12 cellular contexts compared by ENCODE assay signal in genomic region chr2:55772309-55772980, GRCh38.
A peak's percentile ranks its signal among the peaks of the same experiment; 100 is the strongest.
DNase-seq lines count a peak whose midpoint lies in the region; ATAC-seq and TF ChIP-seq lines count a peak whose summit lies in the region.
"Had no signal": no experiment of that assay in that cellular context is flagged by ENCODE, and none has a peak within 500 bp of the region (broad histone marks: within the 10 kb centered on the region; RNA-seq: fewer than 3 reads in every experiment).

No MANE protein-coding gene starts in this region.

- H3K27ac Mint-ChIP-seq in Caco-2 (ENCODE audit: unreplicated experiment) = peak overlapping the region; percentile 18
- H3K27ac Mint-ChIP-seq: CD8-positive, alpha-beta memory T cell had no signal

- DNase-seq in Caco-2 (no peak), PC-3 (no peak), foreskin melanocyte (peak; percentile 68), renal cortical epithelial cell (ENCODE audit: low read depth) (peak; percentile 37), cortex of kidney (lab: John Stamatoyannopoulos, UW) (no peak)
- DNase-seq: BE2C; CD8-positive, alpha-beta memory T cell; NCI-H1092; SIG-M5 had no signal

- peaks cover 8% of the 10 kb centered on the region for H3K9me3 Mint-ChIP-seq in Caco-2 (ENCODE audit: unreplicated experiment)
- H3K9me3 Mint-ChIP-seq: CD8-positive, alpha-beta memory T cell had no signal

- ATAC-seq in PC-3 = 0 out of 2 replicates have a peak, but pooled peaks have one; percentile 18
- ATAC-seq in HG02759 (IDR thresholded peaks at IDR 0.05; ENCODE audit: unreplicated experiment) = no peak
- ATAC-seq in GM18858 (IDR thresholded peaks at IDR 0.05; ENCODE audit: unreplicated experiment) = no peak
- ATAC-seq in HG02610 (IDR thresholded peaks at IDR 0.05; ENCODE audit: unreplicated experiment) = no peak

- no peak overlapping the region for H3K9ac ChIP-seq in PC-3 (ENCODE audit: low read length)

- H3K27me3 Mint-ChIP-seq in Caco-2 (ENCODE audit: insufficient read depth, unreplicated experiment) = no peaks in the 10 kb centered on the region

- H3K9me3 ChIP-seq in Caco-2 (no peaks in the 10 kb centered on the region), PC-3 (ENCODE audit: low read length) (no peaks in the 10 kb centered on the region)
- H3K9me3 ChIP-seq: BE2C had no signal

- H2AFZ ChIP-seq in PC-3 (ENCODE audit: low read length) = peak overlapping the region; percentile 15; the same call in 1 of the 2 replicates

- H3K27ac ChIP-seq in PC-3 (ENCODE audit: low read length) = no peak overlapping the region

- no peaks in the 10 kb centered on the region for H3F3A ChIP-seq in PC-3 (ENCODE audit: low read length, unreplicated experiment)

- intact Hi-C loops in Caco-2 (cut with micrococcal nuclease; ENCODE audit: unreplicated experiment) (no loop called here), PC-3 (cut with micrococcal nuclease) (loop anchor here (5.0 kb wide), 1 partner anchor 85 kb away; no protein-coding TSS in a partner anchor)

- BruUV-seq in Caco-2 (replicated peaks; lab: Mats Ljungman, UMichigan) (no TSS peak), PC-3 (replicated peaks; lab: Mats Ljungman, UMichigan) (no TSS peak)

- H3K36me3 ChIP-seq in Caco-2 (ENCODE audit: control insufficient read depth, insufficient read depth, low read length) (no peaks in the 10 kb centered on the region), PC-3 (ENCODE audit: low read depth, low read length) (no peaks in the 10 kb centered on the region)
- H3K36me3 ChIP-seq: BE2C had no signal

- H3K4me3 ChIP-seq in Caco-2 (ENCODE audit: low read depth, low read length) (no peak overlapping the region), PC-3 (ENCODE audit: low read length) (no peak overlapping the region)

- H3K4me3 Mint-ChIP-seq in Caco-2 (ENCODE audit: unreplicated experiment) = no peak overlapping the region
- H3K4me3 Mint-ChIP-seq: CD8-positive, alpha-beta memory T cell had no signal

- peaks cover 7% of the 10 kb centered on the region for H3K4me1 ChIP-seq in Caco-2
- peaks cover 7% of the 10 kb centered on the region for H3K4me1 ChIP-seq in PC-3 (ENCODE audit: insufficient read depth, low read length)
- H3K4me1 ChIP-seq: BE2C had no signal

- no peaks in the 10 kb centered on the region for H3K79me2 ChIP-seq in PC-3 (ENCODE audit: low read length)

- H3K27me3 ChIP-seq in Caco-2 (replicated peaks; ENCODE audit: control insufficient read depth, insufficient read depth, low read length) = no peaks in the 10 kb centered on the region
- no peaks in the 10 kb centered on the region for H3K27me3 ChIP-seq in PC-3 (ENCODE audit: low read length)
- H3K27me3 ChIP-seq: BE2C had no signal

- CTCF ChIA-PET in Caco-2 (lab: Charles Lee) = interaction anchor here (1.0 to 1.8 kb wide), 8 partner anchors 53 to 358 kb away, joined by 3 to 57 read pairs (median 4); no protein-coding TSS in a partner anchor
- CTCF ChIA-PET in PC-3 (lab: Charles Lee) = interaction anchor here (0.7 to 1.3 kb wide), 4 partner anchors 186 to 190 kb away, joined by 3 to 10 read pairs (median 7); no protein-coding TSS in a partner anchor

- H3K4me1 Mint-ChIP-seq in Caco-2 (ENCODE audit: low read depth, unreplicated experiment) = peaks cover 13% of the 10 kb centered on the region
- H3K4me1 Mint-ChIP-seq: CD8-positive, alpha-beta memory T cell had no signal

- no peaks in the 10 kb centered on the region for H3K36me3 Mint-ChIP-seq in Caco-2 (ENCODE audit: insufficient read depth, unreplicated experiment)
- H3K36me3 Mint-ChIP-seq: CD8-positive, alpha-beta memory T cell had no signal

- no peaks in the 10 kb centered on the region for H4K20me1 ChIP-seq in PC-3 (ENCODE audit: low read length)

- POLR2A ChIA-PET in Caco-2 (lab: Charles Lee) = no interaction called here
- POLR2A ChIA-PET in PC-3 (lab: Charles Lee; ENCODE audit: unreplicated experiment) = interaction anchor here (0.5 kb wide), 1 partner anchor 73 kb away, joined by 4 read pairs; no protein-coding TSS in a partner anchor

- TF ChIP-seq CTCF in Caco-2 (IDR thresholded peaks at IDR 0.05; ENCODE audit: insufficient read depth in 1 of 2, low read depth in 1 of 2, low read length in 1 of 2, severe bottlenecking in 1 of 2, unreplicated experiment in 1 of 2) (no peak), PC-3 (conservative IDR thresholded peaks at IDR 0.05; ENCODE audit: low read depth, low read length) (no peak)

- H3K4me2 ChIP-seq in PC-3 (ENCODE audit: low read length) = no peak overlapping the region

- no peaks in the 10 kb centered on the region for H3K9me2 ChIP-seq in PC-3 (replicated peaks; ENCODE audit: low read length)

Comparison
In these comparisons a context has a peak if more than half of its experiments do, and no peak if none do; other contexts are left out.
1. DNase-seq: peak in foreskin melanocyte (single experiment) and renal cortical epithelial cell (single experiment); none in Caco-2 (0 of 2), PC-3 (single experiment) and cortex of kidney (single experiment).